9 cellular contexts compared by ENCODE assay signal in genomic region chr3:101848326-101848725, GRCh38. TPM values are rescaled to one million over a fixed set of nuclear protein-coding genes. Genes with fewer than 3 reads are reported as not detected.
DNase-seq lines count a peak whose midpoint lies in the region; ATAC-seq and TF ChIP-seq lines count a peak whose summit lies in the region.
"Had no signal": no experiment of that assay in that cellular context is flagged by ENCODE, and none has a peak within 500 bp of the region (broad histone marks: within the 10 kb centered on the region; RNA-seq: fewer than 3 reads in every experiment).

No MANE protein-coding gene starts in this region.

- H3K36me3 ChIP-seq in DND-41 (ENCODE audit: insufficient read depth, low read length) (peaks cover 18% of the 10 kb centered on the region), Peyer's patch (peaks cover 0 to 15% (median 4%) of the 10 kb centered on the region in 3 donors)

- TF ChIP-seq CTCF in DND-41 (IDR thresholded peaks at IDR 0.05; ENCODE audit: borderline replicate concordance, extremely low read depth, low read length, poor library complexity, severe bottlenecking) (no peak), Peyer's patch (IDR thresholded peaks at IDR 0.05) (no peak), epithelial cell of proximal tubule (conservative IDR thresholded peaks at IDR 0.05; ENCODE audit: low read depth, low read length) (no peak), progenitor cell of endocrine pancreas (IDR thresholded peaks at IDR 0.05; ENCODE audit: unreplicated experiment) (no peak)

- H3K27me3 ChIP-seq in DND-41 (ENCODE audit: insufficient read depth, low read length, poor library complexity) (no peaks in the 10 kb centered on the region), Peyer's patch (no peaks in the 10 kb centered on the region)

- peak overlapping the region; percentile 95 for H3K27ac Mint-ChIP-seq in progenitor cell of endocrine pancreas

- H3K4me3 Mint-ChIP-seq in progenitor cell of endocrine pancreas (ENCODE audit: low read depth): peak overlapping the region; percentile 75

- no peaks in the 10 kb centered on the region for H3K9me3 Mint-ChIP-seq in progenitor cell of endocrine pancreas (ENCODE audit: low read depth)

- no peak for DNase-seq in DND-41
- DNase-seq in Peyer's patch: no peak
- no peak for DNase-seq in epithelial cell of proximal tubule (ENCODE audit: low read depth)
- DNase-seq in progenitor cell of endocrine pancreas (ENCODE audit: low spot score, unreplicated experiment): no peak
- DNase-seq in NCI-H82 (lab: John Stamatoyannopoulos, UW): no peak
- DNase-seq in HK-2 (ENCODE audit: unreplicated experiment): no peak
- DNase-seq: activated CD4-positive, alpha-beta T cell treated with anti-CD3 and anti-CD28 coated beads for 48 hours had no signal

- H3K27ac ChIP-seq in DND-41 (ENCODE audit: low read length): no peak overlapping the region; the same call in 1 of the 2 replicates
- peak overlapping the region; percentile 99 to 100 (median 100) for H3K27ac ChIP-seq in Peyer's patch

- H4K20me1 ChIP-seq in DND-41 (ENCODE audit: insufficient read depth, low read length): no peaks in the 10 kb centered on the region

- H3K27me3 Mint-ChIP-seq in progenitor cell of endocrine pancreas: no peaks in the 10 kb centered on the region

- no peaks in the 10 kb centered on the region for H3K9me3 ChIP-seq in DND-41 (ENCODE audit: insufficient read depth, low read length, severe bottlenecking)
- no peaks in the 10 kb centered on the region for H3K9me3 ChIP-seq in Peyer's patch

- ATAC-seq in DND-41 (ENCODE audit: insufficient read depth, low read depth) (no peak), HG03097 (IDR thresholded peaks at IDR 0.05; ENCODE audit: low FRiP score, unreplicated experiment) (no peak), HG02870 (IDR thresholded peaks at IDR 0.05; ENCODE audit: unreplicated experiment) (no peak)

- peaks cover 22% of the 10 kb centered on the region for H3K79me2 ChIP-seq in DND-41 (ENCODE audit: insufficient read depth, low read length)

- peak overlapping the region; percentile 61 for H3K4me2 ChIP-seq in DND-41 (ENCODE audit: insufficient read depth, low read length)

- H3K4me3 ChIP-seq in DND-41 (ENCODE audit: low read depth in 1 of 2, low read length in 2 of 2): peak overlapping the region in 1 of 2 experiments; percentile 89; a peak in 1 of 4 replicates
- H3K4me3 ChIP-seq in Peyer's patch: peak overlapping the region in 3 of 4 donors; percentile 88 to 95 (median 95)
- peak overlapping the region; percentile 60 for H3K4me3 ChIP-seq in epithelial cell of proximal tubule (ENCODE audit: low read depth, low read length)

- no peak for TF ChIP-seq POLR2A in Peyer's patch (IDR thresholded peaks at IDR 0.05)

- H3K36me3 Mint-ChIP-seq in progenitor cell of endocrine pancreas (ENCODE audit: insufficient read depth): peaks cover 17% of the 10 kb centered on the region

- peak overlapping the region; percentile 91 for H2AFZ ChIP-seq in DND-41 (ENCODE audit: low read depth, low read length)

- peak overlapping the region; percentile 83 for H3K9ac ChIP-seq in DND-41 (ENCODE audit: low read depth, low read length)

- H3K4me1 Mint-ChIP-seq in progenitor cell of endocrine pancreas (ENCODE audit: low read depth): peaks cover 34% of the 10 kb centered on the region

- H3K4me1 ChIP-seq in DND-41 (ENCODE audit: insufficient read depth, low read length): peaks cover 23% of the 10 kb centered on the region
- peaks cover 0 to 21% (median 0%) of the 10 kb centered on the region in 4 donors for H3K4me1 ChIP-seq in Peyer's patch

RNA-seq across cellular contexts. Expression of gene NFKBIZ, which starts 1.0 kb away (rescaled TPM):
- total RNA-seq in Peyer's patch (10 to 100 TPM; 37.1 to 70.1 (median 52.9) TPM), epithelial cell of proximal tubule (46.5 and 140 TPM in 2 replicates), progenitor cell of endocrine pancreas (13.3 and 13.5 TPM in 2 replicates)
